In the genomic region with DNA sequence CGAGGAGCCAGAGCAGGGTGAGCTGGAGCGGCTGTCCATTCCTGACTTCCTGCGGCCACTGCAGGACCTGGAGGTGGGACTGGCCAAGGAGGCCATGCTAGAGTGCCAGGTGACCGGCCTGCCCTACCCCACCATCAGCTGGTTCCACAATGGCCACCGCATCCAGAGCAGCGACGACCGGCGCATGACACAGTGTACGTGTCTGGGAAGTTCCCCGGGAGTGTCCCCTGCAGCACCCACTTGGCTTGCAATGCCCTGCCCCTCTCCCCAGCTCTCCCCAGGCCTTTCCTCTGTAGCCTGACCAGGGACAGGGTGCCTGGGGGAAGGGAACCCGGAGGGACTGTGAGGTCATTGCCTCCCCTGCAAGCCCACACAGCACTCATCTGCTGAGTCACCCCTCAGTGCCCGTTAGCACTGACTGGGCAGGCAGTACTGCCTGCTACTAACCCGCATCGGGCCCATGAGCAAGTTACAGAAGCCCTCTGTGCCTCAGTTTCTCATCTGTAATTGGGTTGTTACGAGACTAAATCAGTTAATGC, we compare ENCODE assay signal across 16 cellular contexts. TPM values are rescaled to one million over a fixed set of nuclear protein-coding genes. Genes with fewer than 3 reads are reported as not detected.
DNase-seq lines count a peak whose midpoint lies in the region; ATAC-seq and TF ChIP-seq lines count a peak whose summit lies in the region.
"Had no signal": no experiment of that assay in that cellular context is flagged by ENCODE, and none has a peak within 500 bp of the region (broad histone marks: within the 10 kb centered on the region; RNA-seq: fewer than 3 reads in every experiment).

No MANE protein-coding gene starts in this region.

- no peaks in the 10 kb centered on the region for H3K9me3 ChIP-seq in muscle layer of colon (ENCODE audit: low read length)

- TF ChIP-seq POLR2A in erythroblast (IDR thresholded peaks at IDR 0.05; ENCODE audit: low read length): no peak

- no peak for ATAC-seq in HG03095 (IDR thresholded peaks at IDR 0.05; ENCODE audit: unreplicated experiment)
- no peak for ATAC-seq in HG03354 (IDR thresholded peaks at IDR 0.05; ENCODE audit: poor library complexity, severe bottlenecking, unreplicated experiment)
- ATAC-seq in HG03521 (IDR thresholded peaks at IDR 0.05; ENCODE audit: unreplicated experiment): no peak
- ATAC-seq: activated T-cell treated with anti-CD3 and anti-CD28 coated beads, Interleukin-2, amount 50 U/mL, for 4 hours had no signal

- DNase-seq in Daoy (ENCODE audit: low read depth) (peak; percentile 88), RKO (ENCODE audit: low spot score) (peak; percentile 56), erythroblast (lab: John Stamatoyannopoulos, UW) (peak; percentile 33 to 34), NCI-H2081 treated with DMSO at 0.1 percent for 48 hours (lab: John Stamatoyannopoulos, UW) (no peak)
- DNase-seq: activated T-cell treated with anti-CD3 and anti-CD28 coated beads, Interleukin-2, amount 50 U/mL, for 4 hours; central memory CD4-positive, alpha-beta T cell; NCI-H187; posterior cingulate gyrus; substantia nigra had no signal

- H3K4me1 ChIP-seq in muscle layer of colon (ENCODE audit: insufficient read depth, low read length): peaks cover 53% of the 10 kb centered on the region

- no peak overlapping the region for H3K9ac ChIP-seq in muscle layer of colon (ENCODE audit: low read length)

- no peak overlapping the region for H3K4me3 ChIP-seq in muscle layer of colon (ENCODE audit: low read depth in 1 of 2, low read length in 2 of 2)

- no peaks in the 10 kb centered on the region for H3K27me3 ChIP-seq in muscle layer of colon (ENCODE audit: control insufficient read depth in 1 of 2, insufficient read depth in 2 of 2, low read length in 2 of 2)

- peak overlapping the region; percentile 57 for H3K27ac ChIP-seq in muscle layer of colon (ENCODE audit: low read depth, low read length)
- H3K27ac ChIP-seq: VCaP had no signal

- peaks cover 63% of the 10 kb centered on the region for H3K36me3 ChIP-seq in muscle layer of colon (ENCODE audit: insufficient read depth, low read length)

RNA-seq across cellular contexts. Expression of a gene that starts 29.4 kb away (rescaled TPM):
- total RNA-seq in Daoy (2014; rRNA removed; shearing (Covaris generic)): 30.0 and 47.6 TPM in 2 replicates

RNA-seq across cellular contexts. Expression of a gene that starts 34.6 kb away (rescaled TPM):
- 4.9 and 18.4 TPM in 2 replicates for total RNA-seq in Daoy (2014; rRNA removed; shearing (Covaris generic))

RNA-seq across cellular contexts. Expression of a gene that starts 45.0 kb away (rescaled TPM):
- 0.42 TPM in 1 of 2 replicates, not detected in the other for total RNA-seq in Daoy (2014; rRNA removed; shearing (Covaris generic))
- total RNA-seq: lung microvascular endothelial cell had no signal

RNA-seq across cellular contexts. Expression of a gene that starts 51.1 kb away (rescaled TPM):
- total RNA-seq in Daoy (2014; rRNA removed; shearing (Covaris generic)): 0.17 and 0.77 TPM in 2 replicates
- total RNA-seq: HT-29 had no signal
